Comparison of ENCODE assay signal across 26 cellular contexts in genomic region chr1:175390522-175391247, GRCh38.
A peak's percentile ranks its signal among the peaks of the same experiment; 100 is the strongest.
DNase-seq lines count a peak whose midpoint lies in the region; ATAC-seq, FAIRE-seq and TF ChIP-seq lines count a peak whose summit lies in the region.
"Had no signal": no experiment of that assay in that cellular context is flagged by ENCODE, and none has a peak within 500 bp of the region (broad histone marks: within the 10 kb centered on the region; RNA-seq: fewer than 3 reads in every experiment).

No MANE protein-coding gene starts in this region.

- no peaks in the 10 kb centered on the region for H3K36me3 ChIP-seq in MM.1S (replicated peaks; ENCODE audit: insufficient read depth, low read length)
- no peaks in the 10 kb centered on the region for H3K36me3 ChIP-seq in small intestine (ENCODE audit: control insufficient read depth in 2 of 2, insufficient read depth in 2 of 2, low read length in 2 of 2)
- H3K36me3 ChIP-seq: pancreas, right atrium auricular region, spleen had no signal

- DNase-seq in MM.1S (no peak), T-helper 17 cell (no peak), HuH-7.5 (ENCODE audit: low spot score) (no peak), small intestine (no peak)
- no peak for DNase-seq in stimulated activated naive B cell treated with anti-CD40 and anti-IgM and Interleukin-4, amounts not matched to agents 10 μg/mL and 1 μg/mL and 100 μg/mL, for 72 hours
- DNase-seq: activated CD8-positive, alpha-beta memory T cell treated with anti-CD3 and anti-CD28 coated beads for 24 hours; activated effector memory CD4-positive, alpha-beta T cell treated with anti-CD3 and anti-CD28 coated beads, Interleukin-2, amount 50 U/mL, for 16 hours; activated naive CD8-positive, alpha-beta T cell treated with anti-CD3 and anti-CD28 coated beads, Interleukin-2, amount 10 ng/mL, durations not matched to agents 7 days and 5 days; C1 segment of cervical spinal cord; DMS79 treated with DMSO at 0.1 percent for 48 hours; H9; immature natural killer cell; NCI-H1048; NCI-H1694 treated with DMSO at 0.1 percent for 48 hours; NCI-H524 treated with DMSO at 0.1 percent for 48 hours; NK-92 treated with Interleukin-12 subunit alpha and Interleukin-12 subunit beta, amount 100 ng/mL, for 24 hours; SHP77; spleen had no signal

- peaks cover 9% of the 10 kb centered on the region for H3F3A ChIP-seq in MM.1S (ENCODE audit: insufficient read depth, low read length)

- H3K27ac ChIP-seq in MM.1S (ENCODE audit: low read length): peak overlapping the region; percentile 2; the same call in 1 of the 2 replicates
- H3K27ac ChIP-seq in small intestine (ENCODE audit: low read depth in 1 of 2, low read length in 1 of 2): no peak overlapping the region
- H3K27ac ChIP-seq: right atrium auricular region, spleen had no signal

- 81 to 97% (median 86%) methylated on average over 1 of the region's 1 CpG for WGBS in small intestine, 3 donors

- no peak for TF ChIP-seq CTCF in MM.1S (IDR thresholded peaks at IDR 0.05; ENCODE audit: low read length)

- no peak overlapping the region for H3K27ac Mint-ChIP-seq in stimulated activated naive B cell treated with anti-CD40 and anti-IgM and Interleukin-4, amounts not matched to agents 10 μg/mL and 1 μg/mL and 100 μg/mL, for 72 hours
- H3K27ac Mint-ChIP-seq in T-helper 17 cell: no peak overlapping the region
- H3K27ac Mint-ChIP-seq: activated naive CD8-positive, alpha-beta T cell treated with anti-CD3 and anti-CD28 coated beads, Interleukin-2, amount 10 ng/mL, durations not matched to agents 7 days and 5 days; H9; immature natural killer cell; memory B cell; T-helper 2 cell treated with Interferon-gamma antibody and Interleukin-4, amounts not matched to agents 5 μg/mL and 100 μg/mL, for 36 hours; type B pancreatic cell had no signal

- H3K27me3 Mint-ChIP-seq in stimulated activated naive B cell treated with anti-CD40 and anti-IgM and Interleukin-4, amounts not matched to agents 10 μg/mL and 1 μg/mL and 100 μg/mL, for 72 hours: peaks cover 5 to 12% of the 10 kb centered on the region in 2 donors
- H3K27me3 Mint-ChIP-seq in T-helper 17 cell: peaks cover 66% of the 10 kb centered on the region
- H3K27me3 Mint-ChIP-seq: memory B cell had no signal

- no peaks in the 10 kb centered on the region for H3K4me1 Mint-ChIP-seq in stimulated activated naive B cell treated with anti-CD40 and anti-IgM and Interleukin-4, amounts not matched to agents 10 μg/mL and 1 μg/mL and 100 μg/mL, for 72 hours
- H3K4me1 Mint-ChIP-seq in T-helper 17 cell: no peaks in the 10 kb centered on the region
- H3K4me1 Mint-ChIP-seq: activated naive CD8-positive, alpha-beta T cell treated with anti-CD3 and anti-CD28 coated beads, Interleukin-2, amount 10 ng/mL, durations not matched to agents 7 days and 5 days; immature natural killer cell; memory B cell had no signal

- FAIRE-seq in small intestine (lab: Jason Lieb, UNC): no peak
- FAIRE-seq: pancreas had no signal

- H3K9me3 Mint-ChIP-seq in stimulated activated naive B cell treated with anti-CD40 and anti-IgM and Interleukin-4, amounts not matched to agents 10 μg/mL and 1 μg/mL and 100 μg/mL, for 72 hours: no peaks in the 10 kb centered on the region
- H3K9me3 Mint-ChIP-seq: activated naive CD8-positive, alpha-beta T cell treated with anti-CD3 and anti-CD28 coated beads, Interleukin-2, amount 10 ng/mL, durations not matched to agents 7 days and 5 days; H9; immature natural killer cell; memory B cell; neural crest cell; T-helper 2 cell treated with Interferon-gamma antibody and Interleukin-4, amounts not matched to agents 5 μg/mL and 100 μg/mL, for 36 hours; type B pancreatic cell had no signal

- no peak overlapping the region for H3K4me3 Mint-ChIP-seq in stimulated activated naive B cell treated with anti-CD40 and anti-IgM and Interleukin-4, amounts not matched to agents 10 μg/mL and 1 μg/mL and 100 μg/mL, for 72 hours
- no peak overlapping the region for H3K4me3 Mint-ChIP-seq in T-helper 17 cell
- H3K4me3 Mint-ChIP-seq: activated naive CD8-positive, alpha-beta T cell treated with anti-CD3 and anti-CD28 coated beads, Interleukin-2, amount 10 ng/mL, durations not matched to agents 7 days and 5 days; H9; immature natural killer cell; memory B cell; neural crest cell; T-helper 2 cell treated with Interferon-gamma antibody and Interleukin-4, amounts not matched to agents 5 μg/mL and 100 μg/mL, for 36 hours; type B pancreatic cell had no signal

- H3K9me3 ChIP-seq in MM.1S (replicated peaks; ENCODE audit: insufficient read depth, low read length) (no peaks in the 10 kb centered on the region), T-helper 17 cell (ENCODE audit: control insufficient read depth, low read length, poor library complexity, severe bottlenecking) (no peaks in the 10 kb centered on the region), small intestine (ENCODE audit: control insufficient read depth, low read depth) (no peaks in the 10 kb centered on the region)
- H3K9me3 ChIP-seq: pancreas, right atrium auricular region, spleen had no signal

- H3K4me1 ChIP-seq in MM.1S (ENCODE audit: low read length) (peaks cover 19% of the 10 kb centered on the region), small intestine (ENCODE audit: control insufficient read depth in 2 of 2, insufficient read depth in 1 of 2, low read depth in 1 of 2, low read length in 1 of 2) (no peaks in the 10 kb centered on the region)
- H3K4me1 ChIP-seq: right atrium auricular region, spleen had no signal

- H3K4me2 ChIP-seq in MM.1S (ENCODE audit: low read depth, low read length): peak overlapping the region; percentile 17; the same call in 1 of the 2 replicates

- H3K36me3 Mint-ChIP-seq in stimulated activated naive B cell treated with anti-CD40 and anti-IgM and Interleukin-4, amounts not matched to agents 10 μg/mL and 1 μg/mL and 100 μg/mL, for 72 hours: no peaks in the 10 kb centered on the region
- no peaks in the 10 kb centered on the region for H3K36me3 Mint-ChIP-seq in T-helper 17 cell (ENCODE audit: low read depth)
- H3K36me3 Mint-ChIP-seq: activated naive CD8-positive, alpha-beta T cell treated with anti-CD3 and anti-CD28 coated beads, Interleukin-2, amount 10 ng/mL, durations not matched to agents 7 days and 5 days; immature natural killer cell; type B pancreatic cell had no signal

- H3K27me3 ChIP-seq in MM.1S (replicated peaks; ENCODE audit: insufficient read depth, low read length) (peaks cover 7% of the 10 kb centered on the region; the same call in 1 of the 2 replicates), small intestine (ENCODE audit: control insufficient read depth in 2 of 2, insufficient read depth in 2 of 2, low read length in 2 of 2) (no peaks in the 10 kb centered on the region)
- H3K27me3 ChIP-seq: pancreas, right atrium auricular region, spleen had no signal

- no peak overlapping the region for H3K4me3 ChIP-seq in MM.1S (ENCODE audit: low read length)
- no peak overlapping the region for H3K4me3 ChIP-seq in small intestine (ENCODE audit: low read depth in 1 of 2, low read length in 2 of 2)
- H3K4me3 ChIP-seq: pancreas, right atrium auricular region, spleen had no signal

- H3K9me2 ChIP-seq in MM.1S (replicated peaks; ENCODE audit: insufficient read depth, low read length): no peaks in the 10 kb centered on the region

- no peak overlapping the region for H3K9ac ChIP-seq in MM.1S (ENCODE audit: low read length)

- no peaks in the 10 kb centered on the region for H3K79me2 ChIP-seq in MM.1S (ENCODE audit: low read length)

- H4K20me1 ChIP-seq in MM.1S (ENCODE audit: insufficient read depth, low read length): no peaks in the 10 kb centered on the region

- H2AFZ ChIP-seq in MM.1S (ENCODE audit: low read length): no peak overlapping the region

- peak; percentile 52 for ATAC-seq in GM18867 (IDR thresholded peaks at IDR 0.05; ENCODE audit: unreplicated experiment)
- ATAC-seq in GM21576 (IDR thresholded peaks at IDR 0.05; ENCODE audit: unreplicated experiment): peak; percentile 61
- peak; percentile 50 to 52 for ATAC-seq in stimulated activated naive B cell treated with anti-CD40 and anti-IgM and Interleukin-4, amounts not matched to agents 10 μg/mL and 1 μg/mL and 100 μg/mL, for 72 hours (replicated peaks)
- no peak for ATAC-seq in T-helper 17 cell
